ENCODE assay signal across 23 cellular contexts in genomic region chr4:185182196-185182595, GRCh38.
"Had no signal": no experiment of that assay in that cellular context is flagged by ENCODE, and none has a peak within 500 bp of the region (broad histone marks: within the 10 kb centered on the region; RNA-seq: fewer than 3 reads in every experiment).

No MANE protein-coding gene starts in this region.

- H3K9me3 Mint-ChIP-seq: activated CD4-positive, alpha-beta memory T cell treated with anti-CD3 and anti-CD28 coated beads for 36 hours; activated naive CD4-positive, alpha-beta T cell treated with anti-CD3 and anti-CD28 coated beads, Interleukin-2, amount 10 ng/mL, durations not matched to agents 7 days and 5 days; activated T-cell treated with anti-CD3 and anti-CD28 coated beads, Interleukin-2, amount 50 U/mL, for 72 hours; natural killer cell treated with Interleukin-12 subunit alpha and Interleukin-12 subunit beta and Interleukin-15 and Interleukin-18, amount 100 ng/mL, for 72 hours had no signal

- H3K27me3 Mint-ChIP-seq: activated CD4-positive, alpha-beta memory T cell treated with anti-CD3 and anti-CD28 coated beads for 36 hours; activated naive CD4-positive, alpha-beta T cell treated with anti-CD3 and anti-CD28 coated beads, Interleukin-2, amount 10 ng/mL, durations not matched to agents 7 days and 5 days; natural killer cell treated with Interleukin-12 subunit alpha and Interleukin-12 subunit beta and Interleukin-15 and Interleukin-18, amount 100 ng/mL, for 72 hours had no signal

- H3K4me3 ChIP-seq: body of pancreas, left ventricle myocardium inferior, ovary, prostate gland, spleen had no signal

- H3K36me3 ChIP-seq: ovary, prostate gland had no signal

- H3K36me3 Mint-ChIP-seq: natural killer cell treated with Interleukin-12 subunit alpha and Interleukin-12 subunit beta and Interleukin-15 and Interleukin-18, amount 100 ng/mL, for 72 hours had no signal

- ATAC-seq: activated T-cell treated with anti-CD3 and anti-CD28 coated beads, Interleukin-2, amount 50 U/mL, for 72 hours; body of pancreas; foreskin keratinocyte; natural killer cell treated with Interleukin-12 subunit alpha and Interleukin-12 subunit beta and Interleukin-15 and Interleukin-18, amount 100 ng/mL, for 72 hours had no signal

- H3K27me3 ChIP-seq: body of pancreas, foreskin keratinocyte, ovary, spleen had no signal

- H3K9me3 ChIP-seq: body of pancreas, left ventricle myocardium inferior, ovary, prostate gland, spleen had no signal

- H3K4me1 ChIP-seq: body of pancreas, foreskin keratinocyte, left ventricle myocardium inferior, prostate gland had no signal

- H3K27ac Mint-ChIP-seq: activated CD4-positive, alpha-beta memory T cell treated with anti-CD3 and anti-CD28 coated beads for 36 hours; activated naive CD4-positive, alpha-beta T cell treated with anti-CD3 and anti-CD28 coated beads, Interleukin-2, amount 10 ng/mL, durations not matched to agents 7 days and 5 days; activated T-cell treated with anti-CD3 and anti-CD28 coated beads, Interleukin-2, amount 50 U/mL, for 72 hours; natural killer cell treated with Interleukin-12 subunit alpha and Interleukin-12 subunit beta and Interleukin-15 and Interleukin-18, amount 100 ng/mL, for 72 hours had no signal

- H3K27ac ChIP-seq: body of pancreas, foreskin keratinocyte, left ventricle myocardium inferior, ovary, prostate gland, spleen had no signal

- H3K4me3 Mint-ChIP-seq: activated CD4-positive, alpha-beta memory T cell treated with anti-CD3 and anti-CD28 coated beads for 36 hours; activated naive CD4-positive, alpha-beta T cell treated with anti-CD3 and anti-CD28 coated beads, Interleukin-2, amount 10 ng/mL, durations not matched to agents 7 days and 5 days; activated T-cell treated with anti-CD3 and anti-CD28 coated beads, Interleukin-2, amount 50 U/mL, for 72 hours; natural killer cell treated with Interleukin-12 subunit alpha and Interleukin-12 subunit beta and Interleukin-15 and Interleukin-18, amount 100 ng/mL, for 72 hours had no signal

- DNase-seq: activated CD4-positive, alpha-beta memory T cell treated with anti-CD3 and anti-CD28 coated beads for 36 hours; activated CD4-positive, alpha-beta T cell treated with anti-CD3 and anti-CD28 coated beads for 4 hours; activated CD4-positive, CD25-positive, alpha-beta regulatory T cell; activated effector memory CD4-positive, alpha-beta T cell treated with anti-CD3 and anti-CD28 coated beads, Interleukin-2, amount 50 U/mL, for 16 hours; activated naive CD4-positive, alpha-beta T cell treated with anti-CD3 and anti-CD28 coated beads, Interleukin-2, amount 10 ng/mL, durations not matched to agents 7 days and 5 days; activated T-cell treated with anti-CD3 and anti-CD28 coated beads, Interleukin-2, amount 50 U/mL, for 72 hours; amygdala; body of pancreas; dermis blood vessel endothelial cell; effector CD8-positive, alpha-beta T cell; foreskin keratinocyte; kidney glomerular epithelial cell; left ventricle myocardium inferior; mammary epithelial cell; midbrain; ovary; spleen; stimulated activated CD4-positive, alpha-beta T cell treated with anti-CD3 and anti-CD28 coated beads, Interleukin-4, amount 100 ng/mL, for 1 hour; stimulated activated naive CD4-positive, alpha-beta T cell treated with Interleukin-2 at 50 U/mL for 16 hours; T-helper 1 cell; T-helper 9 cell had no signal
